Comparison of ENCODE assay signal across 8 cellular contexts in the genomic region with DNA sequence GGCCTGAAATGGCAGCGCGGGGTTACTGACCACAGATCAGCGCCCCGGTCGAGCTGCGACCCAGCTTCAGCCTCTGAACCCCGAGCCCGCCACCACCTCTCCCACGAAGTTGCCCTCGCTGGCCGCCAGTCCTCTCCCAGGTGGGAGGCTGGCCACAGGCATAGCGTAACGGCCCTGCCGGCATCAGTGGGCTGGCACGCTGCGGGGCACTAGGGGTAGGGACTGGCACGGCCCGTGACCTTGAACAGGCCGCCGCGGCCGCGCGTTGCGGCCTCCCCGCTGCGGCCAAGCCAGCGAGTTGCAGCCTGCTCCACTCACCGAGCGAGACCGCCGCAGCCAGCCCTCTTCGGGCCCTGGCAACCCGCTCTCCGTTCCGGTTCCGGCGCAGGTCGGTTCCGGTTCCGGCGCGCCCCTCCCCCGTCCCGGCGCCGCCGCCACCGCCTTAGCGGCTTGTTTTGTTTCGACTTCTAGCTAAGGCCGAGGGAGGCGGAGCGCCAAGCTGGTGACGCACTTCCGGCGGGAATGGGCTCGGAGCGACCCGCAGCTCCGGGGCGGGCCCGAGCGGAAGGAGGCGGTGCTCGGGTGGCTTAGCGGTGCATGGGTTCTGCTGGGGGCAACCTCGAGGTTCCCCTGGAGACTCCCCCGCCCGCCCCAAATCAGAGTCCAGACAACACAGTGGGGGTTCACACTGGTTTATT. TPM values are rescaled to one million over a fixed set of nuclear protein-coding genes. Genes with fewer than 3 reads are reported as not detected.
A peak's percentile ranks its signal among the peaks of the same experiment; 100 is the strongest.
DNase-seq lines count a peak whose midpoint lies in the region; ATAC-seq, FAIRE-seq and TF ChIP-seq lines count a peak whose summit lies in the region.

A gene with protein sequence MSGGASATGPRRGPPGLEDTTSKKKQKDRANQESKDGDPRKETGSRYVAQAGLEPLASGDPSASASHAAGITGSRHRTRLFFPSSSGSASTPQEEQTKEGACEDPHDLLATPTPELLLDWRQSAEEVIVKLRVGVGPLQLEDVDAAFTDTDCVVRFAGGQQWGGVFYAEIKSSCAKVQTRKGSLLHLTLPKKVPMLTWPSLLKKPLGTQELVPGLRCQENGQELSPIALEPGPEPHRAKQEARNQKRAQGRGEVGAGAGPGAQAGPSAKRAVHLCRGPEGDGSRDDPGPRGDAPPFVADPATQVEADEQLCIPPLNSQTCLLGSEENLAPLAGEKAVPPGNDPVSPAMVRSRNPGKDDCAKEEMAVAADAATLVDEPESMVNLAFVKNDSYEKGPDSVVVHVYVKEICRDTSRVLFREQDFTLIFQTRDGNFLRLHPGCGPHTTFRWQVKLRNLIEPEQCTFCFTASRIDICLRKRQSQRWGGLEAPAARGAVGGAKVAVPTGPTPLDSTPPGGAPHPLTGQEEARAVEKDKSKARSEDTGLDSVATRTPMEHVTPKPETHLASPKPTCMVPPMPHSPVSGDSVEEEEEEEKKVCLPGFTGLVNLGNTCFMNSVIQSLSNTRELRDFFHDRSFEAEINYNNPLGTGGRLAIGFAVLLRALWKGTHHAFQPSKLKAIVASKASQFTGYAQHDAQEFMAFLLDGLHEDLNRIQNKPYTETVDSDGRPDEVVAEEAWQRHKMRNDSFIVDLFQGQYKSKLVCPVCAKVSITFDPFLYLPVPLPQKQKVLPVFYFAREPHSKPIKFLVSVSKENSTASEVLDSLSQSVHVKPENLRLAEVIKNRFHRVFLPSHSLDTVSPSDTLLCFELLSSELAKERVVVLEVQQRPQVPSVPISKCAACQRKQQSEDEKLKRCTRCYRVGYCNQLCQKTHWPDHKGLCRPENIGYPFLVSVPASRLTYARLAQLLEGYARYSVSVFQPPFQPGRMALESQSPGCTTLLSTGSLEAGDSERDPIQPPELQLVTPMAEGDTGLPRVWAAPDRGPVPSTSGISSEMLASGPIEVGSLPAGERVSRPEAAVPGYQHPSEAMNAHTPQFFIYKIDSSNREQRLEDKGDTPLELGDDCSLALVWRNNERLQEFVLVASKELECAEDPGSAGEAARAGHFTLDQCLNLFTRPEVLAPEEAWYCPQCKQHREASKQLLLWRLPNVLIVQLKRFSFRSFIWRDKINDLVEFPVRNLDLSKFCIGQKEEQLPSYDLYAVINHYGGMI (N-terminal part only) (minus strand): TSS at position 386 of the 698 bp plus-strand sequence. CDS start 1,678 bp downstream, outside the sequence.

- WGBS in right cardiac atrium = under 1% methylated on average over 70 of the region's 70 CpGs

- H3K4me1 ChIP-seq in ascending aorta (peaks cover 15 to 19% of the 10 kb centered on the region in 2 donors), right cardiac atrium (ENCODE audit: control insufficient read depth, insufficient read depth, low read length) (peaks cover 7% of the 10 kb centered on the region)

- H3K4me3 ChIP-seq in ascending aorta (peak within 1 kb of the TSS; percentile 92), right cardiac atrium (ENCODE audit: low read length) (peak within 1 kb of the TSS; percentile 64)

- H3K27me3 Mint-ChIP-seq in T-helper 2 cell treated with Interferon-gamma antibody and Interleukin-4, amounts not matched to agents 5 μg/mL and 100 μg/mL, for 36 hours (ENCODE audit: low read depth) = no peaks in the 10 kb centered on the region

- H3K9me3 ChIP-seq in ascending aorta (no peaks in the 10 kb centered on the region), right cardiac atrium (ENCODE audit: control insufficient read depth, low read length) (no peaks in the 10 kb centered on the region)

- peak within 1 kb of the TSS; percentile 92 for H3K27ac Mint-ChIP-seq in T-helper 2 cell treated with Interferon-gamma antibody and Interleukin-4, amounts not matched to agents 5 μg/mL and 100 μg/mL, for 36 hours

- no peak for TF ChIP-seq CTCF in ascending aorta (IDR thresholded peaks at IDR 0.05)

- ATAC-seq in HG02759 (IDR thresholded peaks at IDR 0.05; ENCODE audit: unreplicated experiment) (peak; percentile 95), right cardiac atrium (peak; percentile 91 to 92), HG03139 (IDR thresholded peaks at IDR 0.05; ENCODE audit: unreplicated experiment) (no peak)

- H3K4me3 Mint-ChIP-seq in T-helper 2 cell treated with Interferon-gamma antibody and Interleukin-4, amounts not matched to agents 5 μg/mL and 100 μg/mL, for 36 hours = peak within 1 kb of the TSS; percentile 95

- peak; percentile 86 for TF ChIP-seq POLR2A in GM12891 (IDR thresholded peaks at IDR 0.05; ENCODE audit: low read depth, low read length)

- intact Hi-C loops in ascending aorta (cut with DNase I) (loop anchor here (1.0 to 5.0 kb wide), 4 partner anchors 13 to 667 kb away; a partner anchor contains a TSS), right cardiac atrium (cut with DNase I) (no loop called here)

- peaks cover 15% of the 10 kb centered on the region for H3K4me1 Mint-ChIP-seq in T-helper 2 cell treated with Interferon-gamma antibody and Interleukin-4, amounts not matched to agents 5 μg/mL and 100 μg/mL, for 36 hours (ENCODE audit: low read depth)

- H3K27ac ChIP-seq in ascending aorta = peak within 1 kb of the TSS; percentile 92 to 96
- H3K27ac ChIP-seq in right cardiac atrium (ENCODE audit: low read length) = peak within 1 kb of the TSS; percentile 96

- H3K27me3 ChIP-seq in ascending aorta = no peaks in the 10 kb centered on the region
- H3K27me3 ChIP-seq in right cardiac atrium (ENCODE audit: control insufficient read depth, insufficient read depth) = no peaks in the 10 kb centered on the region

- H3K36me3 Mint-ChIP-seq in T-helper 2 cell treated with Interferon-gamma antibody and Interleukin-4, amounts not matched to agents 5 μg/mL and 100 μg/mL, for 36 hours (ENCODE audit: low read depth) = peaks cover 27% of the 10 kb centered on the region

- DNase-seq in GM12891 (ENCODE audit: insufficient read length, low spot score) (peak; percentile 100), NCI-H1930 (lab: John Stamatoyannopoulos, UW) (peak; percentile 69 to 84), ascending aorta (ENCODE audit: low spot score in 2 of 2) (peak; percentile 81 to 98), right cardiac atrium (peak; percentile 96 to 99 (median 99)), renal cortical epithelial cell (ENCODE audit: low read depth) (peak; percentile 78)
- peak; percentile 95 for DNase-seq in T-helper 2 cell treated with Interferon-gamma antibody and Interleukin-4, amounts not matched to agents 5 μg/mL and 100 μg/mL, for 36 hours (ENCODE audit: low spot score)

- peaks cover 74% of the 10 kb centered on the region in 2 donors for H3K36me3 ChIP-seq in ascending aorta

- H3K9me3 Mint-ChIP-seq in T-helper 2 cell treated with Interferon-gamma antibody and Interleukin-4, amounts not matched to agents 5 μg/mL and 100 μg/mL, for 36 hours = no peaks in the 10 kb centered on the region

- FAIRE-seq in GM12891 (lab: Jason Lieb, UNC) = peak; percentile 99

TF ChIP-seq in GM12891, 5 proteins besides CTCF, POLR2A, EP300 and RAD21:
- TF ChIP-seq POLR2AphosphoS5 (IDR thresholded peaks at IDR 0.05; ENCODE audit: low read depth, low read length) (peak; percentile 87), POU2F2 (IDR thresholded peaks at IDR 0.05; ENCODE audit: low read depth, low read length) (no peak), PAX5 (IDR thresholded peaks at IDR 0.05; ENCODE audit: insufficient read depth, low read length, severe bottlenecking) (peak; percentile 37), TAF1 (IDR thresholded peaks at IDR 0.05; ENCODE audit: low read depth, low read length) (peak; percentile 56; the same call in 1 of the 2 replicates), SPI1 (IDR thresholded peaks at IDR 0.05; ENCODE audit: low read depth, low read length) (no peak)

RNA-seq across cellular contexts. Expression of the gene that starts here (rescaled TPM):
- polyA plus RNA-seq in GM12891 (2012; ENCODE audit: low read depth, missing spikeins) = 26.9 TPM
- total RNA-seq in ascending aorta (37.8 TPM), right cardiac atrium (10 to 100 TPM; 38.4 to 62.8 (median 56.1) TPM), renal cortical epithelial cell (39.2 and 68.0 TPM in 2 replicates)
- 25.5 TPM for polyA plus RNA-seq in right cardiac atrium
